24 cellular contexts compared by ENCODE assay signal in genomic region chr5:101689306-101689705, GRCh38.
"Had no signal": no experiment of that assay in that cellular context is flagged by ENCODE, and none has a peak within 500 bp of the region (broad histone marks: within the 10 kb centered on the region; RNA-seq: fewer than 3 reads in every experiment).

No MANE protein-coding gene starts in this region.

- H3K27ac Mint-ChIP-seq: dendritic cell treated with granulocyte-macrophage colony-stimulating factor and Interleukin-4, amounts not matched to agents 40 ng/mL and 50 ng/mL, for 4 days; effector memory CD8-positive, alpha-beta T cell; endodermal cell had no signal

- H3K9me3 Mint-ChIP-seq: dendritic cell treated with granulocyte-macrophage colony-stimulating factor and Interleukin-4, amounts not matched to agents 40 ng/mL and 50 ng/mL, for 4 days; effector memory CD8-positive, alpha-beta T cell; endodermal cell had no signal

- H3K27me3 Mint-ChIP-seq: dendritic cell treated with granulocyte-macrophage colony-stimulating factor and Interleukin-4, amounts not matched to agents 40 ng/mL and 50 ng/mL, for 4 days; effector memory CD8-positive, alpha-beta T cell had no signal

- H3K9me3 ChIP-seq: colonic mucosa, esophagus muscularis mucosa, esophagus squamous epithelium, gastrocnemius medialis, gastroesophageal sphincter, heart left ventricle had no signal

- ATAC-seq: effector memory CD8-positive, alpha-beta T cell; esophagus mucosa; foreskin keratinocyte; gastrocnemius medialis; gastroesophageal sphincter; heart left ventricle had no signal

- H3K36me3 ChIP-seq: colonic mucosa, esophagus muscularis mucosa, esophagus squamous epithelium, gastrocnemius medialis, gastroesophageal sphincter, heart left ventricle had no signal

- H3K4me3 Mint-ChIP-seq: dendritic cell treated with granulocyte-macrophage colony-stimulating factor and Interleukin-4, amounts not matched to agents 40 ng/mL and 50 ng/mL, for 4 days; effector memory CD8-positive, alpha-beta T cell; endodermal cell had no signal

- H3K4me1 ChIP-seq: colonic mucosa, esophagus muscularis mucosa, esophagus squamous epithelium, foreskin keratinocyte, gastrocnemius medialis, gastroesophageal sphincter, heart left ventricle had no signal

- H3K27ac ChIP-seq: colonic mucosa, coronary artery, dorsolateral prefrontal cortex, epithelial cell of prostate, esophagus muscularis mucosa, esophagus squamous epithelium, foreskin keratinocyte, gastrocnemius medialis, gastroesophageal sphincter, heart left ventricle had no signal

- H3K4me3 ChIP-seq: colonic mucosa, coronary artery, dorsolateral prefrontal cortex, esophagus muscularis mucosa, esophagus squamous epithelium, gastrocnemius medialis, gastroesophageal sphincter, heart left ventricle had no signal

- DNase-seq: colonic mucosa; cortex of kidney; dermis blood vessel endothelial cell; dorsolateral prefrontal cortex; effector CD4-positive, alpha-beta T cell; effector CD8-positive, alpha-beta T cell; effector memory CD4-positive, alpha-beta T cell; effector memory CD8-positive, alpha-beta T cell; endodermal cell; erythroblast; esophagus squamous epithelium; foreskin fibroblast; foreskin keratinocyte; foreskin melanocyte; gastrocnemius medialis; glutamatergic neuron; head of caudate nucleus; heart left ventricle had no signal

- H3K27me3 ChIP-seq: colonic mucosa, dorsolateral prefrontal cortex, esophagus muscularis mucosa, esophagus squamous epithelium, foreskin keratinocyte, gastrocnemius medialis, gastroesophageal sphincter, heart left ventricle had no signal
